Comparison of ENCODE assay signal across 8 cellular contexts in genomic region chr10:103276941-103277712, GRCh38. TPM values are rescaled to one million over a fixed set of nuclear protein-coding genes. Genes with fewer than 3 reads are reported as not detected.
DNase-seq lines count a peak whose midpoint lies in the region; ATAC-seq lines count a peak whose summit lies in the region.

Gene INA (plus strand): TSS chr10:103277138. CDS start chr10:103277212, 74 bp downstream.

- peak within 1 kb of the TSS; percentile 58 for H3K4me3 ChIP-seq in skeletal muscle satellite cell (ENCODE audit: low read length)

- no peaks in the 10 kb centered on the region for H3K9me3 ChIP-seq in skeletal muscle satellite cell (replicated peaks; ENCODE audit: low read length)

- peaks cover 18% of the 10 kb centered on the region for H3K4me1 Mint-ChIP-seq in activated T-cell treated with anti-CD3 and anti-CD28 coated beads, Interleukin-2, amount 50 U/mL, for 72 hours (ENCODE audit: low read depth)

- H3K36me3 Mint-ChIP-seq in activated T-cell treated with anti-CD3 and anti-CD28 coated beads, Interleukin-2, amount 50 U/mL, for 72 hours (ENCODE audit: insufficient read depth in 2 of 2) = peaks cover 3% of the 10 kb centered on the region in 2 donors

- no peaks in the 10 kb centered on the region for H3K36me3 ChIP-seq in skeletal muscle satellite cell (ENCODE audit: insufficient read depth, low read length)

- DNase-seq in DMS 273 (lab: John Stamatoyannopoulos, UW; ENCODE audit: unreplicated experiment) (peak; percentile 88), DMS 273 treated with DMSO at 0.1 percent for 48 hours (lab: John Stamatoyannopoulos, UW) (no peak), NCI-H1694 treated with DMSO at 0.1 percent for 48 hours (lab: John Stamatoyannopoulos, UW) (peak; percentile 49), germinal center (ENCODE audit: low spot score) (peak; percentile 67)
- DNase-seq in activated T-cell treated with anti-CD3 and anti-CD28 coated beads, Interleukin-2, amount 50 U/mL, for 72 hours = peak; percentile 41 to 50

- peak within 1 kb of the TSS; percentile 81 for H3K4me2 ChIP-seq in skeletal muscle satellite cell (ENCODE audit: low read length)

- H3K9me3 Mint-ChIP-seq in activated T-cell treated with anti-CD3 and anti-CD28 coated beads, Interleukin-2, amount 50 U/mL, for 72 hours = peaks cover 0 to 3% of the 10 kb centered on the region in 2 donors

- no peak within 1 kb of the TSS for H3K9ac ChIP-seq in skeletal muscle satellite cell (ENCODE audit: low read depth, low read length)

- peak; percentile 85 to 92 for ATAC-seq in activated T-cell treated with anti-CD3 and anti-CD28 coated beads, Interleukin-2, amount 50 U/mL, for 72 hours (replicated peaks in 1 of 2)
- ATAC-seq in GM18909 (IDR thresholded peaks at IDR 0.05; ENCODE audit: poor library complexity, unreplicated experiment) (no peak), HG02759 (IDR thresholded peaks at IDR 0.05; ENCODE audit: unreplicated experiment) (no peak)

- H3K27ac Mint-ChIP-seq in activated T-cell treated with anti-CD3 and anti-CD28 coated beads, Interleukin-2, amount 50 U/mL, for 72 hours = no peak within 1 kb of the TSS

- peaks cover 57% of the 10 kb centered on the region for H3K27me3 Mint-ChIP-seq in activated T-cell treated with anti-CD3 and anti-CD28 coated beads, Interleukin-2, amount 50 U/mL, for 72 hours (ENCODE audit: low read depth)

- H3K4me3 Mint-ChIP-seq in activated T-cell treated with anti-CD3 and anti-CD28 coated beads, Interleukin-2, amount 50 U/mL, for 72 hours = peak within 1 kb of the TSS; percentile 66 to 83

- H3K27me3 ChIP-seq in skeletal muscle satellite cell (ENCODE audit: control insufficient read depth, insufficient read depth, low read length) = peaks cover 64% of the 10 kb centered on the region

- peaks cover 24% of the 10 kb centered on the region for H3K4me1 ChIP-seq in skeletal muscle satellite cell (ENCODE audit: control insufficient read depth, insufficient read depth, low read length)

RNA-seq across cellular contexts. Expression of gene INA, which starts in this region (rescaled TPM):
- total RNA-seq in activated T-cell treated with anti-CD3 and anti-CD28 coated beads, Interleukin-2, amount 50 U/mL, for 72 hours = under 1 TPM; 0.23 to 0.46 TPM
- total RNA-seq in skeletal muscle satellite cell (2012; rRNA removed) = 0.22 and 0.25 TPM in 2 replicates

Comparison
In these comparisons a context has a peak if more than half of its experiments do, and no peak if none do; other contexts are left out.
1. Peak in DNase-seq and ATAC-seq in activated T-cell treated with anti-CD3 and anti-CD28 coated beads, Interleukin-2, amount 50 U/mL, for 72 hours; RNA of the gene not detected or under 1 TPM.